In genomic region chr2:26086155-26086634, GRCh38 we compare ENCODE assay signal across 11 cellular contexts. TPM values are rescaled to one million over a fixed set of nuclear protein-coding genes. Genes with fewer than 3 reads are reported as not detected.
DNase-seq lines count a peak whose midpoint lies in the region; ATAC-seq and TF ChIP-seq lines count a peak whose summit lies in the region.
"Had no signal": no experiment of that assay in that cellular context is flagged by ENCODE, and none has a peak within 500 bp of the region (broad histone marks: within the 10 kb centered on the region; RNA-seq: fewer than 3 reads in every experiment).

No MANE protein-coding gene starts in this region.

- in situ Hi-C loops in Panc1 (cut with HindIII; ENCODE audit: low pct_unique_long_range_greater_than_20kb, low sequenced_read_pairs) = no loop called here

- no peak for TF ChIP-seq CTCF in Panc1 (IDR thresholded peaks at IDR 0.05)
- TF ChIP-seq CTCF in epithelial cell of esophagus (IDR thresholded peaks at IDR 0.05; ENCODE audit: insufficient read depth, low read depth, low read length, missing control alignments) = no peak

- no peak overlapping the region for H3K27ac ChIP-seq in Panc1 (ENCODE audit: low read length)

- intact Hi-C loops in Panc1 (cut with micrococcal nuclease; ENCODE audit: unreplicated experiment) = loop anchor here (5.0 kb wide), 1 partner anchor 56 kb away; no protein-coding TSS in a partner anchor

- H3K9me3 ChIP-seq in Panc1 (ENCODE audit: control insufficient read depth, insufficient read depth, low read depth, low read length) = no peaks in the 10 kb centered on the region

- TSS peak; percentile 16 for BruUV-seq in Panc1 (replicated peaks; lab: Mats Ljungman, UMichigan)

- no peaks in the 10 kb centered on the region for H3K27me3 ChIP-seq in Panc1 (ENCODE audit: control insufficient read depth, insufficient read depth, low read length)

- POLR2A ChIA-PET in Panc1 (lab: Charles Lee) = no interaction called here

- ATAC-seq in Panc1 = peak; percentile 39; the same call in 1 of the 2 replicates
- no peak for ATAC-seq in HG02763 (IDR thresholded peaks at IDR 0.05; ENCODE audit: unreplicated experiment)
- no peak for ATAC-seq in HG03045 (IDR thresholded peaks at IDR 0.05; ENCODE audit: unreplicated experiment)

- H3K4me3 ChIP-seq in Panc1 (ENCODE audit: low read depth in 2 of 2, low read length in 2 of 2) (no peak overlapping the region), epithelial cell of esophagus (ENCODE audit: low read length) (no peak overlapping the region)
- H3K4me3 ChIP-seq: HAP-1 had no signal

- CTCF ChIA-PET in Panc1 (lab: Charles Lee) = interaction anchor here (0.6 kb wide), 1 partner anchor 9 kb away, joined by 8 read pairs; no protein-coding TSS in a partner anchor

- peak; percentile 4 for DNase-seq in stimulated activated CD8-positive, alpha-beta memory T cell treated with anti-CD3 and anti-CD28 coated beads, Interleukin-4, amount 100 ng/mL, for 24 hours (ENCODE audit: low read depth)
- DNase-seq in stimulated activated CD8-positive, alpha-beta memory T cell treated with anti-CD3 and anti-CD28 coated beads, Interleukin-4, amount 100 ng/mL, for 48 hours = no peak
- DNase-seq in Panc1 (ENCODE audit: low read depth, low spot score) (no peak), epithelial cell of esophagus (ENCODE audit: low read depth) (peak; percentile 43), middle frontal gyrus (ENCODE audit: extremely low spot score, low spot score) (no peak), NCI-H82 (lab: John Stamatoyannopoulos, UW) (no peak)
- DNase-seq: DND-41, NCI-H1048 had no signal

- peaks cover 6% of the 10 kb centered on the region for H3K4me1 ChIP-seq in Panc1 (ENCODE audit: control insufficient read depth, insufficient read depth, low read length)

- no peaks in the 10 kb centered on the region for H3K36me3 ChIP-seq in Panc1 (ENCODE audit: control insufficient read depth, insufficient read depth, low read length)

RNA-seq across cellular contexts. Expression of gene RAB10, which starts 52.3 kb away (rescaled TPM):
- total RNA-seq in Panc1 (2021; ENCODE audit: unreplicated experiment) = 208 TPM
- polyA plus RNA-seq in Panc1 (2012; ENCODE audit: insufficient read length) = 153 TPM

Comparison
In these comparisons a context has a peak if more than half of its experiments do, and no peak if none do; other contexts are left out.
1. DNase-seq: peak in stimulated activated CD8-positive, alpha-beta memory T cell treated with anti-CD3 and anti-CD28 coated beads, Interleukin-4, amount 100 ng/mL, for 24 hours (single experiment) and epithelial cell of esophagus (single experiment); none in stimulated activated CD8-positive, alpha-beta memory T cell treated with anti-CD3 and anti-CD28 coated beads, Interleukin-4, amount 100 ng/mL, for 48 hours (single experiment), Panc1 (single experiment), middle frontal gyrus (single experiment) and NCI-H82 (single experiment).